1 cellular context compared by ENCODE assay signal in the genomic region with DNA sequence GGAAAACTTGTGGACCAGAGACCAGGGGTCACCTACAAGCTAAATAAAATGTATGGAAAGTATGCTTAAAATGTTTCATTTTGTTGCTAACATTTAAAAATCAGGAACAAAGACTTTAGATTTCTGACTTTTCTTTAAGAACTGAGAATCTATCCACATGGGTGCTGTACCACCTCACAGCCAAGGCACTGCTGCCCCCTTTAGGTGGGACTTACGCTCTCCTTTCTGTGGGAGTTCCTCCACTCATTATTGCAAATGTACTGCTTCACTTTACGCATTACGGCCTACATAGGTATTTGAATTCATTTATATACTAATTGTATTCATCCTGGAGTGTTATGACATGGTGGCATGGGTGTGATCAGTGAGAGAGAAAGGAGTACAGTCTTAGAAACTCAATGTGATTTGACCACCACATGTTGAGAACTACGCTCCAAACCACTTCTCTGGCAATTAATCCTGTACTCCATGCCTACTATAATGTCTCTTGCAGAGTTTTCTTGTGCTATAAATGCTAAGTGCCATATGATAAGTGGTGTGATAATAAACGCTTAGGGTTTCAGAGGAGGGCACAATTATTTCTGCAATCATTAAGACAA.
TF ChIP-seq lines count a peak whose summit lies in the region.

No MANE protein-coding gene starts in this region.

TF ChIP-seq in H1, 55 proteins besides CTCF, POLR2A, EP300 and RAD21:
- TF ChIP-seq RNF2 (IDR thresholded peaks at IDR 0.05; ENCODE audit: borderline replicate concordance, low read depth, low read length, missing control alignments, poor library complexity, severe bottlenecking): no peak
- 0 out of 2 replicates have a peak, but pooled peaks have one; percentile 23 for TF ChIP-seq CREB1 (IDR thresholded peaks at IDR 0.05)
- peak; percentile 33 for TF ChIP-seq TAF7 (optimal IDR thresholded peaks at IDR 0.05; ENCODE audit: borderline replicate concordance, low read depth, low read length)
- TF ChIP-seq NANOG (IDR thresholded peaks at IDR 0.05; ENCODE audit: insufficient read depth, low read depth, low read length, poor library complexity, severe bottlenecking): no peak
TF ChIP-seq in H1: peak in this region for 2.
